Comparison of ENCODE assay signal across 8 cellular contexts in the genomic region with DNA sequence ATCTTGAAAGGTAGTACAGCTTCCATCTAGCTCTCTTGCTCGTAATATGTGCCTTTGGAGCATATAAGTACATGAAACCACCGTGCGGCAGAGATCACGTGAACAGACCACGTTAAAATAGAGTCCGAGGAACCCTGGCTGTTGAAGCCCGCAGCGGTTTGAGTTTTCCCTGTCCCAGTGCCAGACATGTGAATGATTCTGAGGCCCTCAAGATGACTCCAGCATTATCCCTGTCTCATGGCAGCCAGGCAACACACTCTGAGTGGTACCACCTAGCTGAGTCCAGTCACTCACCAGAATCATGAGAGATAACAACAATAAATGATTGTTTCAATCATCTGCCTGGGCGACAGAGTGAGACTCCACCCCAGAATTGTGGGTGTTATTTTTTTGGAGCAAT.
"Had no signal": no experiment of that assay in that cellular context is flagged by ENCODE, and none has a peak within 500 bp of the region (broad histone marks: within the 10 kb centered on the region; RNA-seq: fewer than 3 reads in every experiment).

No MANE protein-coding gene starts in this region.

- H3K27ac ChIP-seq: GM23248, HL-60 had no signal

- DNase-seq: GM23248, GOT3, H7, HFFc6 had no signal

- H3K9me3 ChIP-seq: HAP-1 had no signal

- ATAC-seq: HCT116, HepG2 had no signal

- H3K36me3 ChIP-seq: HAP-1 had no signal

- H3K4me3 ChIP-seq: GM23248, HAP-1 had no signal
